In the genomic region with DNA sequence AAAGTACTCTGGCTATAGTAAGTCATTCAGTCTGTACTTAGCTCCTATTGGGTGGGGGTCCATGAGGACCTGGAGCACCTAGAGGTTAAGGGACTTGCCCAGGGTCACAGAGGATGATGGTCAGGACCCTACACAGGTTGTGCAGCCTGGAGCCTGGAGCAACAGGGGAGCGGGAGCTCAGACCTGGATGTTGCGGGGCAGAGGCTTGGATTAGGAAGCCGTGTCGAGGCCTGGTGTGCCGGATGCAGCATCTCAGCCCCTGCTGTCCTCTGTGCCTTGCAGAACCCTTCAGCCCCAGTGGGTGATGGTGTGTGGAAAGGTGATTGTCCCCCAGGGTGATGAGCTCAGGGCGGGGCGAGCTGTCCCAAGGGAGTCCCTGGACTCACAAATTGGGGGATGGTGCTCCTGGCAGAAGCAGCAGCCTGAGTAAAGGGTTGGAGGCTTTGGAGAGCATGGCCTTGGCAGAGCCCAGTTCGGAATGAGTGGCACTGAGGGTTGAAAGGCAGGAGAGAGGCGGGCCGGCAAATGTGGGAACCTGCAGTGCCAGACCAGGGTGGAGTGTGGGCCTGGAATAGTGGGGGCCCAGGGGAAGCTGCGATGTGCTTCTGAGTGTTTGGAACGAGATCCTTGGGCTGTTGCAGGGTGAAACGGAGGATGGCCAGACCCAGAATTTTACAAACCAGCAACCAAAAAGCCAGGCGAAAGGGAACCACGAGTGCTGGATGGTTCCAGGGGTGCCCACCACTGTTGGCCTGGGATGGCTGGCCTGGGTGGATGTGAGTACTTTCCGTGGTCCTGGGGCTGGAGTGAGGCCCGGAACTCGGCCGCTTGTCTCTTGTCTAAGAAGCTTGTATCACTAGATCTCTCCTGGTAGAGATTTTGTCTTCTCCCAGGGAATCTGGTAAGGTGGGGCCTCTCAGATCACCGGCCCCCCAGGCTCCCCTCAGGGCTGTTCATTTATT, we compare ENCODE assay signal across 2 cellular contexts.
TF ChIP-seq lines count a peak whose summit lies in the region.

No MANE protein-coding gene starts in this region.

TF ChIP-seq in GM23338, 12 proteins besides CTCF, POLR2A, EP300 and RAD21 (continued from another document):
- TF ChIP-seq, protein P1, sequence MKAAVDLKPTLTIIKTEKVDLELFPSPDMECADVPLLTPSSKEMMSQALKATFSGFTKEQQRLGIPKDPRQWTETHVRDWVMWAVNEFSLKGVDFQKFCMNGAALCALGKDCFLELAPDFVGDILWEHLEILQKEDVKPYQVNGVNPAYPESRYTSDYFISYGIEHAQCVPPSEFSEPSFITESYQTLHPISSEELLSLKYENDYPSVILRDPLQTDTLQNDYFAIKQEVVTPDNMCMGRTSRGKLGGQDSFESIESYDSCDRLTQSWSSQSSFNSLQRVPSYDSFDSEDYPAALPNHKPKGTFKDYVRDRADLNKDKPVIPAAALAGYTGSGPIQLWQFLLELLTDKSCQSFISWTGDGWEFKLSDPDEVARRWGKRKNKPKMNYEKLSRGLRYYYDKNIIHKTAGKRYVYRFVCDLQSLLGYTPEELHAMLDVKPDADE (IDR thresholded peaks at IDR 0.05), result no peak
- TF ChIP-seq STAT1 (IDR thresholded peaks at IDR 0.05; ENCODE audit: unreplicated experiment), result no peak
- TF ChIP-seq, protein P2, sequence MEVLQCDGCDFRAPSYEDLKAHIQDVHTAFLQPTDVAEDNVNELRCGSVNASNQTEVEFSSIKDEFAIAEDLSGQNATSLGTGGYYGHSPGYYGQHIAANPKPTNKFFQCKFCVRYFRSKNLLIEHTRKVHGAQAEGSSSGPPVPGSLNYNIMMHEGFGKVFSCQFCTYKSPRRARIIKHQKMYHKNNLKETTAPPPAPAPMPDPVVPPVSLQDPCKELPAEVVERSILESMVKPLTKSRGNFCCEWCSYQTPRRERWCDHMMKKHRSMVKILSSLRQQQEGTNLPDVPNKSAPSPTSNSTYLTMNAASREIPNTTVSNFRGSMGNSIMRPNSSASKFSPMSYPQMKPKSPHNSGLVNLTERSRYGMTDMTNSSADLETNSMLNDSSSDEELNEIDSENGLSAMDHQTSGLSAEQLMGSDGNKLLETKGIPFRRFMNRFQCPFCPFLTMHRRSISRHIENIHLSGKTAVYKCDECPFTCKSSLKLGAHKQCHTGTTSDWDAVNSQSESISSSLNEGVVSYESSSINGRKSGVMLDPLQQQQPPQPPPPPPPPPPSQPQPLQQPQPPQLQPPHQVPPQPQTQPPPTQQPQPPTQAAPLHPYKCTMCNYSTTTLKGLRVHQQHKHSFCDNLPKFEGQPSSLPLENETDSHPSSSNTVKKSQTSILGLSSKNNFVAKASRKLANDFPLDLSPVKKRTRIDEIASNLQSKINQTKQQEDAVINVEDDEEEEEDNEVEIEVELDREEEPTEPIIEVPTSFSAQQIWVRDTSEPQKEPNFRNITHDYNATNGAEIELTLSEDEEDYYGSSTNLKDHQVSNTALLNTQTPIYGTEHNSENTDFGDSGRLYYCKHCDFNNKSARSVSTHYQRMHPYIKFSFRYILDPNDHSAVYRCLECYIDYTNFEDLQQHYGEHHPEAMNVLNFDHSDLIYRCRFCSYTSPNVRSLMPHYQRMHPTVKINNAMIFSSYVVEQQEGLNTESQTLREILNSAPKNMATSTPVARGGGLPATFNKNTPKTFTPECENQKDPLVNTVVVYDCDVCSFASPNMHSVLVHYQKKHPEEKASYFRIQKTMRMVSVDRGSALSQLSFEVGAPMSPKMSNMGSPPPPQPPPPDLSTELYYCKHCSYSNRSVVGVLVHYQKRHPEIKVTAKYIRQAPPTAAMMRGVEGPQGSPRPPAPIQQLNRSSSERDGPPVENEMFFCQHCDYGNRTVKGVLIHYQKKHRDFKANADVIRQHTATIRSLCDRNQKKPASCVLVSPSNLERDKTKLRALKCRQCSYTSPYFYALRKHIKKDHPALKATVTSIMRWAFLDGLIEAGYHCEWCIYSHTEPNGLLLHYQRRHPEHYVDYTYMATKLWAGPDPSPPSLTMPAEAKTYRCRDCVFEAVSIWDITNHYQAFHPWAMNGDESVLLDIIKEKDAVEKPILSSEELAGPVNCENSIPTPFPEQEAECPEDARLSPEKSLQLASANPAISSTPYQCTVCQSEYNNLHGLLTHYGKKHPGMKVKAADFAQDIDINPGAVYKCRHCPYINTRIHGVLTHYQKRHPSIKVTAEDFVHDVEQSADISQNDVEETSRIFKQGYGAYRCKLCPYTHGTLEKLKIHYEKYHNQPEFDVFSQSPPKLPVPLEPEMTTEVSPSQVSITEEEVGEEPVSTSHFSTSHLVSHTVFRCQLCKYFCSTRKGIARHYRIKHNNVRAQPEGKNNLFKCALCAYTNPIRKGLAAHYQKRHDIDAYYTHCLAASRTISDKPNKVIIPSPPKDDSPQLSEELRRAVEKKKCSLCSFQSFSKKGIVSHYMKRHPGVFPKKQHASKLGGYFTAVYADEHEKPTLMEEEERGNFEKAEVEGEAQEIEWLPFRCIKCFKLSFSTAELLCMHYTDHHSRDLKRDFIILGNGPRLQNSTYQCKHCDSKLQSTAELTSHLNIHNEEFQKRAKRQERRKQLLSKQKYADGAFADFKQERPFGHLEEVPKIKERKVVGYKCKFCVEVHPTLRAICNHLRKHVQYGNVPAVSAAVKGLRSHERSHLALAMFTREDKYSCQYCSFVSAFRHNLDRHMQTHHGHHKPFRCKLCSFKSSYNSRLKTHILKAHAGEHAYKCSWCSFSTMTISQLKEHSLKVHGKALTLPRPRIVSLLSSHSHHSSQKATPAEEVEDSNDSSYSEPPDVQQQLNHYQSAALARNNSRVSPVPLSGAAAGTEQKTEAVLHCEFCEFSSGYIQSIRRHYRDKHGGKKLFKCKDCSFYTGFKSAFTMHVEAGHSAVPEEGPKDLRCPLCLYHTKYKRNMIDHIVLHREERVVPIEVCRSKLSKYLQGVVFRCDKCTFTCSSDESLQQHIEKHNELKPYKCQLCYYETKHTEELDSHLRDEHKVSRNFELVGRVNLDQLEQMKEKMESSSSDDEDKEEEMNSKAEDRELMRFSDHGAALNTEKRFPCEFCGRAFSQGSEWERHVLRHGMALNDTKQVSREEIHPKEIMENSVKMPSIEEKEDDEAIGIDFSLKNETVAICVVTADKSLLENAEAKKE (CRISPR knock-in tag; IDR thresholded peaks at IDR 0.05), result no peak
- TF ChIP-seq POLR2AphosphoS5 (IDR thresholded peaks at IDR 0.05; ENCODE audit: low read depth), result no peak
- no peak for TF ChIP-seq ZNF331 (CRISPR knock-in tag; IDR thresholded peaks at IDR 0.05; ENCODE audit: low read depth)
- TF ChIP-seq EZH2phosphoT487 (IDR thresholded peaks at IDR 0.05; ENCODE audit: unreplicated experiment), result no peak
- no peak for TF ChIP-seq JUNB (IDR thresholded peaks at IDR 0.05; ENCODE audit: unreplicated experiment)

TF ChIP-seq in WTC11, 78 proteins besides CTCF, POLR2A, EP300 and RAD21 (continued from another document):
- TF ChIP-seq, protein P3, sequence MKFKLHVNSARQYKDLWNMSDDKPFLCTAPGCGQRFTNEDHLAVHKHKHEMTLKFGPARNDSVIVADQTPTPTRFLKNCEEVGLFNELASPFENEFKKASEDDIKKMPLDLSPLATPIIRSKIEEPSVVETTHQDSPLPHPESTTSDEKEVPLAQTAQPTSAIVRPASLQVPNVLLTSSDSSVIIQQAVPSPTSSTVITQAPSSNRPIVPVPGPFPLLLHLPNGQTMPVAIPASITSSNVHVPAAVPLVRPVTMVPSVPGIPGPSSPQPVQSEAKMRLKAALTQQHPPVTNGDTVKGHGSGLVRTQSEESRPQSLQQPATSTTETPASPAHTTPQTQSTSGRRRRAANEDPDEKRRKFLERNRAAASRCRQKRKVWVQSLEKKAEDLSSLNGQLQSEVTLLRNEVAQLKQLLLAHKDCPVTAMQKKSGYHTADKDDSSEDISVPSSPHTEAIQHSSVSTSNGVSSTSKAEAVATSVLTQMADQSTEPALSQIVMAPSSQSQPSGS (CRISPR knock-in tag; IDR thresholded peaks at IDR 0.05; ENCODE audit: borderline replicate concordance, low read depth), result no peak
- TF ChIP-seq JUN (CRISPR knock-in tag; IDR thresholded peaks at IDR 0.05) (no peak), ZNF416 (CRISPR knock-in tag; IDR thresholded peaks at IDR 0.05) (no peak), RORB (CRISPR knock-in tag; IDR thresholded peaks at IDR 0.05) (no peak), FOXP1 (CRISPR knock-in tag; IDR thresholded peaks at IDR 0.05; ENCODE audit: borderline replicate concordance) (no peak), RELA (CRISPR knock-in tag; IDR thresholded peaks at IDR 0.05; ENCODE audit: borderline replicate concordance) (no peak), EMX1 (CRISPR knock-in tag; IDR thresholded peaks at IDR 0.05) (no peak), FOXK1 (CRISPR knock-in tag; IDR thresholded peaks at IDR 0.05) (no peak), KAT7 (CRISPR knock-in tag; IDR thresholded peaks at IDR 0.05; ENCODE audit: borderline replicate concordance) (no peak), NFATC4 (CRISPR knock-in tag; IDR thresholded peaks at IDR 0.05) (no peak), NFYB (CRISPR knock-in tag; conservative IDR thresholded peaks at IDR 0.05; ENCODE audit: low read depth) (no peak)
- TF ChIP-seq, protein P4, sequence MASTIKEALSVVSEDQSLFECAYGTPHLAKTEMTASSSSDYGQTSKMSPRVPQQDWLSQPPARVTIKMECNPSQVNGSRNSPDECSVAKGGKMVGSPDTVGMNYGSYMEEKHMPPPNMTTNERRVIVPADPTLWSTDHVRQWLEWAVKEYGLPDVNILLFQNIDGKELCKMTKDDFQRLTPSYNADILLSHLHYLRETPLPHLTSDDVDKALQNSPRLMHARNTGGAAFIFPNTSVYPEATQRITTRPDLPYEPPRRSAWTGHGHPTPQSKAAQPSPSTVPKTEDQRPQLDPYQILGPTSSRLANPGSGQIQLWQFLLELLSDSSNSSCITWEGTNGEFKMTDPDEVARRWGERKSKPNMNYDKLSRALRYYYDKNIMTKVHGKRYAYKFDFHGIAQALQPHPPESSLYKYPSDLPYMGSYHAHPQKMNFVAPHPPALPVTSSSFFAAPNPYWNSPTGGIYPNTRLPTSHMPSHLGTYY (CRISPR knock-in tag; IDR thresholded peaks at IDR 0.05), result no peak
- TF ChIP-seq, protein P5, sequence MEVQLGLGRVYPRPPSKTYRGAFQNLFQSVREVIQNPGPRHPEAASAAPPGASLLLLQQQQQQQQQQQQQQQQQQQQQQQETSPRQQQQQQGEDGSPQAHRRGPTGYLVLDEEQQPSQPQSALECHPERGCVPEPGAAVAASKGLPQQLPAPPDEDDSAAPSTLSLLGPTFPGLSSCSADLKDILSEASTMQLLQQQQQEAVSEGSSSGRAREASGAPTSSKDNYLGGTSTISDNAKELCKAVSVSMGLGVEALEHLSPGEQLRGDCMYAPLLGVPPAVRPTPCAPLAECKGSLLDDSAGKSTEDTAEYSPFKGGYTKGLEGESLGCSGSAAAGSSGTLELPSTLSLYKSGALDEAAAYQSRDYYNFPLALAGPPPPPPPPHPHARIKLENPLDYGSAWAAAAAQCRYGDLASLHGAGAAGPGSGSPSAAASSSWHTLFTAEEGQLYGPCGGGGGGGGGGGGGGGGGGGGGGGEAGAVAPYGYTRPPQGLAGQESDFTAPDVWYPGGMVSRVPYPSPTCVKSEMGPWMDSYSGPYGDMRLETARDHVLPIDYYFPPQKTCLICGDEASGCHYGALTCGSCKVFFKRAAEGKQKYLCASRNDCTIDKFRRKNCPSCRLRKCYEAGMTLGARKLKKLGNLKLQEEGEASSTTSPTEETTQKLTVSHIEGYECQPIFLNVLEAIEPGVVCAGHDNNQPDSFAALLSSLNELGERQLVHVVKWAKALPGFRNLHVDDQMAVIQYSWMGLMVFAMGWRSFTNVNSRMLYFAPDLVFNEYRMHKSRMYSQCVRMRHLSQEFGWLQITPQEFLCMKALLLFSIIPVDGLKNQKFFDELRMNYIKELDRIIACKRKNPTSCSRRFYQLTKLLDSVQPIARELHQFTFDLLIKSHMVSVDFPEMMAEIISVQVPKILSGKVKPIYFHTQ (CRISPR knock-in tag; IDR thresholded peaks at IDR 0.05), result no peak
